Comparison of ENCODE assay signal across 8 cellular contexts in the genomic region with DNA sequence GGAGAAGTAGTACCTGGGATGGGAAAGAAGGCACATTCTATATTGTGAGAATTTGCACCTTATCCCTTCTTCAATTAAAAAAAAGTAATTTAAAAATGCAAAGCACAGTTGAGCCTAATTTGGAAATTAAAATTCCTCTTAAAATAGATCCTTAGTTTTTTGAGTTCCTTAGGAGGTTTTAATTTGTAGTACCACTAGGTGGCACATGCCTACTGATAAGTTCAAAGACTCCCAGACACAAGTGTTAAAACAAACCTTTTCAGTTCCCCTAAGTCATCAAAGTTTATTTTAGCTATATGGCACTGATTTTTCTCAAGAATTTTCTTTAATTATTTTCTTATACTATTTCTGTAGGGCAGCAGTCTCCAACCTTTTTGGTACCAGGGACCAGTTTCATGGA.
DNase-seq lines count a peak whose midpoint lies in the region; ATAC-seq, FAIRE-seq and TF ChIP-seq lines count a peak whose summit lies in the region.

No MANE protein-coding gene starts in this region.

- peaks cover 0 to 1% of the 10 kb centered on the region in 2 donors for H3K36me3 ChIP-seq in ascending aorta
- no peaks in the 10 kb centered on the region for H3K36me3 ChIP-seq in kidney (ENCODE audit: control insufficient read depth in 1 of 2, insufficient read depth in 2 of 2, low read length in 2 of 2)

- H3K9me3 ChIP-seq in ascending aorta (peaks cover 0 to 11% of the 10 kb centered on the region in 2 donors), kidney (ENCODE audit: control insufficient read depth in 1 of 2, low read length in 2 of 2) (no peaks in the 10 kb centered on the region)

- intact Hi-C loops in ascending aorta (cut with DNase I) (loop anchor here (2.0 kb wide), 1 partner anchor 255 kb away; no protein-coding TSS in a partner anchor), kidney (cut with DNase I) (no loop called here)

- H3K9ac ChIP-seq in kidney (ENCODE audit: low read length in 2 of 2) = no peak overlapping the region

- no peak for FAIRE-seq in kidney (lab: Jason Lieb, UNC)

- H3K27me3 ChIP-seq in ascending aorta = no peaks in the 10 kb centered on the region

- no peak overlapping the region for H3K4me3 ChIP-seq in ascending aorta
- no peak overlapping the region for H3K4me3 ChIP-seq in kidney (ENCODE audit: low read length in 2 of 2)

- no peak overlapping the region for H3K27ac ChIP-seq in ascending aorta
- no peak overlapping the region for H3K27ac ChIP-seq in kidney (ENCODE audit: low read depth in 2 of 2, low read length in 2 of 2)

- ATAC-seq in GM21529 (IDR thresholded peaks at IDR 0.05; ENCODE audit: unreplicated experiment) = peak; percentile 73

- TF ChIP-seq CTCF in ascending aorta (IDR thresholded peaks at IDR 0.05) = peak; percentile 25 to 68 (median 64)
- TF ChIP-seq CTCF in kidney (IDR thresholded peaks at IDR 0.05; ENCODE audit: borderline replicate concordance, extremely low read depth, insufficient read depth) = peak; percentile 43

- DNase-seq in Daoy (ENCODE audit: low read depth) = peak; percentile 3
- DNase-seq in NCI-H1092 (lab: John Stamatoyannopoulos, UW) = peak; percentile 15
- no peak for DNase-seq in ascending aorta (ENCODE audit: low spot score in 2 of 2)
- no peak for DNase-seq in kidney
- DNase-seq in stimulated activated CD4-positive, alpha-beta T cell treated with anti-CD3 and anti-CD28 coated beads, Interleukin-4, amount 100 ng/mL, for 24 hours = no peak
- no peak for DNase-seq in activated T-cell treated with anti-CD3 and anti-CD28 coated beads, Interleukin-2, amount 50 U/mL, for 48 hours
- DNase-seq in mucosa of gallbladder (ENCODE audit: low spot score) = no peak

- no peaks in the 10 kb centered on the region for H3K4me1 ChIP-seq in ascending aorta
- H3K4me1 ChIP-seq in kidney (ENCODE audit: control insufficient read depth in 1 of 2, insufficient read depth in 1 of 2, low read depth in 1 of 2, low read length in 2 of 2) = no peaks in the 10 kb centered on the region

Comparison
In these comparisons a context has a peak if more than half of its experiments do, and no peak if none do; other contexts are left out.
1. DNase-seq: peak in Daoy (single experiment) and NCI-H1092 (single experiment); none in ascending aorta (0 of 2), kidney (single experiment), stimulated activated CD4-positive, alpha-beta T cell treated with anti-CD3 and anti-CD28 coated beads, Interleukin-4, amount 100 ng/mL, for 24 hours (single experiment), activated T-cell treated with anti-CD3 and anti-CD28 coated beads, Interleukin-2, amount 50 U/mL, for 48 hours (0 of 2) and mucosa of gallbladder (single experiment).